6 cellular contexts compared by ENCODE assay signal in genomic region chr3:96576935-96577334, GRCh38.
"Had no signal": no experiment of that assay in that cellular context is flagged by ENCODE, and none has a peak within 500 bp of the region (broad histone marks: within the 10 kb centered on the region; RNA-seq: fewer than 3 reads in every experiment).

No MANE protein-coding gene starts in this region.

- ATAC-seq: K562 had no signal

- H3K4me3 ChIP-seq: K562 had no signal

- FAIRE-seq: HTR-8/SVneo, K562 had no signal

- DNase-seq: IMR-90, KBM-7, KG1 had no signal

- H3K27ac ChIP-seq: HL-60 had no signal
